In the genomic region with DNA sequence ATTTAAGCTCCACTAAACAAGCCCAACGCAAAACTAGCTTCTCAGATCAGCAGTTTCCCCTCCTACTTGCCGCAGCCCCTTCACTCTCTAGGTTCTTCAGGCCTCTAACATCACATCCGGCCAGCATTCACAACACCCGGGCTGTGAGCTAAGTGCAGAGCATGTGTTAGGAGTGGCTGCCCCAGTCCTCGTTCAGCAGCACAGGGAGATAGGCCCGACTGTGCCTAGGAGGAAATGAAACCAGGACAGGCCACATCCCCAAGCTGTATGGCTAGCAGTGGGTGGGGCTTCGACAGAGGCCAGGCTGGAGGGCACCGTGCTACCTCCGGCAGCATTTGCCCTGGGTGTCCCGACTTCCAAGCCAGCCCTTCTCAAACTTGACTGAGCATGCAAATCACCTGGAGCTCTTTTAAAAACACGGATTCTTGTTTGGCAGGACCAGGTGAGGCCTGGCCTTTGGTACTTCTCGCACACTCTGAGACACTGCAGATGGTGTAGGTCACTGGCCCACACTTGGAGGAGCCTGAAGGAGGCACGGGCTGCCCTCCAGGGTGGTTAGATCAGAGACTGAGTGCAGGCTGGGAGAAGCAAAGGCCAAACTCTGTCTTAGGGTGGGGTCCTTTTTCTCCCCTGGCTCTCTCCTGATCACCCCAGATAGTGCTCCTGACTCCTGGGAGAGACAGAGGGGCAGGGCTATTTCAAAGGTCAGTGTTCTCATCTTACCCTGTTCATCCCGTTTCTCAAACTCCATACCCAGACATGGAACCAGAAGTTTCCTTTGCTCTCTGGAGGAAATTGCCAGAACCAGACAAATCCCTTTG, we compare ENCODE assay signal across 8 cellular contexts.
DNase-seq lines count a peak whose midpoint lies in the region; ATAC-seq and TF ChIP-seq lines count a peak whose summit lies in the region.

No MANE protein-coding gene starts in this region.

- H3K9me3 Mint-ChIP-seq in type B pancreatic cell (peaks cover 10% of the 10 kb centered on the region), mesothelial cell of epicardium (peaks cover 6% of the 10 kb centered on the region)

- H3K27me3 Mint-ChIP-seq in type B pancreatic cell (no peaks in the 10 kb centered on the region), mesothelial cell of epicardium (ENCODE audit: low read depth) (no peaks in the 10 kb centered on the region)

- H3K4me3 Mint-ChIP-seq in type B pancreatic cell (no peak overlapping the region), mesothelial cell of epicardium (no peak overlapping the region)

- ATAC-seq in GM21529 (IDR thresholded peaks at IDR 0.05; ENCODE audit: unreplicated experiment), result peak; percentile 95
- ATAC-seq in HG03575 (IDR thresholded peaks at IDR 0.05; ENCODE audit: extremely low read depth, insufficient number of reproducible peaks, low FRiP score, unreplicated experiment), result peak; percentile 78
- peak; percentile 66 to 81 for ATAC-seq in left cardiac atrium

- H3K36me3 Mint-ChIP-seq in type B pancreatic cell, result peaks cover 9% of the 10 kb centered on the region
- peaks cover 9% of the 10 kb centered on the region for H3K36me3 Mint-ChIP-seq in mesothelial cell of epicardium

- H3K4me1 Mint-ChIP-seq in type B pancreatic cell (ENCODE audit: unreplicated experiment) (peaks cover 27% of the 10 kb centered on the region), mesothelial cell of epicardium (peaks cover 2% of the 10 kb centered on the region)

- DNase-seq in GM10266 (ENCODE audit: extremely low spot score) (peak; percentile 76), left cardiac atrium (peak; percentile 43), type B pancreatic cell (ENCODE audit: extremely low spot score, unreplicated experiment) (no peak), mesothelial cell of epicardium (ENCODE audit: low spot score in 2 of 2, unreplicated experiment in 2 of 2) (no peak), SK-N-DZ (ENCODE audit: low spot score) (no peak)
- no peak for DNase-seq in stimulated activated CD4-positive, alpha-beta T cell treated with anti-CD3 and anti-CD28 coated beads, Interleukin-4, amount 100 ng/mL, for 1 hour

- TF ChIP-seq CTCF in GM10266 (IDR thresholded peaks at IDR 0.05; ENCODE audit: control insufficient read depth, insufficient read depth, low read depth, missing control alignments), result no peak
- no peak for TF ChIP-seq CTCF in type B pancreatic cell (conservative IDR thresholded peaks at IDR 0.05)
- no peak for TF ChIP-seq CTCF in mesothelial cell of epicardium (IDR thresholded peaks at IDR 0.05; ENCODE audit: unreplicated experiment)

- H3K27ac Mint-ChIP-seq in type B pancreatic cell (peak overlapping the region; percentile 36), mesothelial cell of epicardium (no peak overlapping the region)

- intact Hi-C loops in left cardiac atrium (cut with DNase I), result no loop called here

Comparison
In these comparisons a context has a peak if more than half of its experiments do, and no peak if none do; other contexts are left out.
1. DNase-seq: peak in GM10266 (single experiment) and left cardiac atrium (single experiment); none in type B pancreatic cell (single experiment), mesothelial cell of epicardium (0 of 2), SK-N-DZ (single experiment) and stimulated activated CD4-positive, alpha-beta T cell treated with anti-CD3 and anti-CD28 coated beads, Interleukin-4, amount 100 ng/mL, for 1 hour (single experiment).
2. Peak in every context shown above with its lines, with median percentiles within 50 percentile points of each other: ATAC-seq.